ENCODE assay signal across 1 cellular context in genomic region chr19:40810649-40811408, GRCh38.
A peak's percentile ranks its signal among the peaks of the same experiment; 100 is the strongest.
TF ChIP-seq lines count a peak whose summit lies in the region.

No MANE protein-coding gene starts in this region.

TF ChIP-seq in SK-N-SH, 30 proteins besides CTCF, POLR2A, EP300 and RAD21:
- TF ChIP-seq MAX (IDR thresholded peaks at IDR 0.05; ENCODE audit: low read depth) = peak; percentile 48; the same call in 1 of the 2 replicates
